In the genomic region with DNA sequence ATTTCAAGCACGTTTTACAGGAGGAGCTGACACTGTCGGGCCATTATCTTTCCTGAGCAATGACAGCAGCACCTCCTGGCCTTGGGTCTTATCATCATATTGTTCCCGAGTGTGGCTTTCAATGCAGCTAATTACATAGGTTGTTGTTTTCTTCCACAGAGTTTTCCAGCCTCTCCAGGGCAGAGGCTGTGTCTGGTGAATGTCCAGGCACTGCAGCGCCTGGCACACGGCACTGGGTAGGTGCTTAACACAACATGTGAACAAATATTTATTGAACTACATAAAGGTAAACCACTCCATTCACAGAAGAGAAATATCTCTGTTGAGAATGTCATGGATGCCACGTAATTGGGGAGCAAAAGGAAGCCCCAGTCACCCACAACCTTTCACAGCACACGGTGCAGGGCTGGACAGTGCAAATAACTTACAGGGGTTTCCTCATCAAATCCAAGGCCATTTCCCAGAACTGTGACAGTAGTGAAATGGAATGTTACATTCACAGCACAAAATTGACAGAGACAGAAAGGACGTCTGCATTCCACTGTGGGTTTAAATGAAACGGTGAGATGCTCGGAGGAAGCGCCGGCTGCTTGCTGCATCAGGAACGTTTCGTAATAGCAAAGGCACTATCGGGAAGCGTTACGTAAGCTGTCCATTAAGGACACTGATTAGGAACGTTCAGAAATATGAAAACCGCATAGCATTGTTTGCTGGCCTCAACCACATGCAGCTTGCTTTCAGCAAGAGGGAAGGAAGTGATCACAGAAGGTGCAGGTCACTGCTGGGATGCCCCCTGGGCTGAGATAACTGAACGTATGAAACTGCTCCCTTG, we compare ENCODE assay signal across 8 cellular contexts. TPM values are rescaled to one million over a fixed set of nuclear protein-coding genes. Genes with fewer than 3 reads are reported as not detected.
DNase-seq lines count a peak whose midpoint lies in the region; ATAC-seq and TF ChIP-seq lines count a peak whose summit lies in the region.

No MANE protein-coding gene starts in this region.

- H3K9me3 ChIP-seq in left lung = no peaks in the 10 kb centered on the region

- peaks cover 8 to 72% of the 10 kb centered on the region in 2 donors for H3K4me1 ChIP-seq in left lung

- DNase-seq in AG04449 (ENCODE audit: low read depth, low spot score) (peak; percentile 87), KBM-7 (peak; percentile 94), amniotic stem cell (lab: John Stamatoyannopoulos, UW) (peak; percentile 50), left lung (peak; percentile 52 to 55), NCI-H187 (lab: John Stamatoyannopoulos, UW) (no peak)

- no peaks in the 10 kb centered on the region for H3K36me3 ChIP-seq in left lung

- intact Hi-C loops in left lung (cut with DNase I) = no loop called here

- H3K27me3 ChIP-seq in left lung = peaks cover 17 to 68% of the 10 kb centered on the region in 2 donors

- ATAC-seq in left lung (peak; percentile 67), GM18520 (IDR thresholded peaks at IDR 0.05; ENCODE audit: unreplicated experiment) (no peak), HG02973 (IDR thresholded peaks at IDR 0.05; ENCODE audit: unreplicated experiment) (no peak), HG03354 (IDR thresholded peaks at IDR 0.05; ENCODE audit: poor library complexity, severe bottlenecking, unreplicated experiment) (no peak)

- TF ChIP-seq CTCF in AG04449 (IDR thresholded peaks at IDR 0.05; ENCODE audit: insufficient read depth, low read length, missing control alignments) (no peak), left lung (IDR thresholded peaks at IDR 0.05) (no peak)

- H3K4me3 ChIP-seq in AG04449 (ENCODE audit: low read depth, low read length) = no peak overlapping the region
- peak overlapping the region in 1 of 2 donors; percentile 6 for H3K4me3 ChIP-seq in left lung

- in situ Hi-C loops in KBM-7 (cut with MboI; ENCODE audit: low pct_unique_long_range_greater_than_20kb, low sequenced_read_pairs) = no loop called here

- peak overlapping the region in 1 of 2 donors; percentile 91 for H3K27ac ChIP-seq in left lung

- POLR2A ChIA-PET in AG04449 (lab: Yijun Ruan, JAX) = no interaction called here

- CTCF ChIA-PET in AG04449 (lab: Yijun Ruan, JAX) = interaction anchor here (0.7 kb wide), 1 partner anchor 21 kb away, joined by 3 read pairs; no protein-coding TSS in a partner anchor

RNA-seq across cellular contexts. Expression of a gene that starts 6.4 kb away (rescaled TPM):
- total RNA-seq in left lung = 1 to 10 TPM in 1 of 2 donors, under 1 TPM in 1; 0.20 to 1.1 TPM

Comparison
In these comparisons a context has a peak if more than half of its experiments do, and no peak if none do; other contexts are left out.
1. DNase-seq: peak in AG04449 (single experiment), KBM-7 (single experiment), amniotic stem cell (single experiment) and left lung (2 of 2); none in NCI-H187 (0 of 2).